1 cellular context compared by ENCODE assay signal in genomic region chr1:12614402-12615165, GRCh38.
TF ChIP-seq lines count a peak whose summit lies in the region.

No MANE protein-coding gene starts in this region.

TF ChIP-seq in K562, 482 proteins besides CTCF, POLR2A, EP300 and RAD21 (continued from another document):
- TF ChIP-seq GTF2B (IDR thresholded peaks at IDR 0.05; ENCODE audit: extremely low read depth, insufficient read length) (no peak), ZFX (CRISPR knock-in tag; IDR thresholded peaks at IDR 0.05) (peak; percentile 55), KAT7 (CRISPR knock-in tag; IDR thresholded peaks at IDR 0.05; ENCODE audit: borderline replicate concordance) (peak; percentile 59; the same call in 1 of the 2 replicates)
